In the genomic region with DNA sequence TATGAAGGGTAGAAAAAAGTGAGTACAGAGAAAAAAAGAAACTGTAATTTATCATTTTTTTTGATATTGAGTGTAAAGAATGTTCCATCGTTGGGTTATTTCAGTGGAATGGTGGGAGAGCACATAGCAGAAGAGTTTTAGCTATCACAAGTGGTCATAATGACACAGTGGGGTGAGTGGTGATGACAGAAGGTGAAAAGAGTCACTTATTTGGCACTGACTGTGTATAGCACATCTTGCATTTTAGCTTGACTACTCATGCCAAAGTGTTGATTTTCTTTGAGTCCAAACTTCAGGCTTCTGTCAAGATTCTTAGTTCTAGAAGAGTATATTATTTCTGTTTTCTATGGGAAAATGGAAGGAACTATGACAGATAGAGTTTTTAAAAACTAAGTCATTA, we compare ENCODE assay signal across 27 cellular contexts.
"Had no signal": no experiment of that assay in that cellular context is flagged by ENCODE, and none has a peak within 500 bp of the region (broad histone marks: within the 10 kb centered on the region; RNA-seq: fewer than 3 reads in every experiment).

No MANE protein-coding gene starts in this region.

- H3K27me3 ChIP-seq: ascending aorta, colonic mucosa, dorsolateral prefrontal cortex, neural progenitor cell, right atrium auricular region, spleen, testis, transverse colon had no signal

- H3K27ac ChIP-seq: ascending aorta, colonic mucosa, dorsolateral prefrontal cortex, neural progenitor cell, parathyroid adenoma, psoas muscle, right atrium auricular region, spleen, testis, transverse colon, VCaP had no signal

- H3K4me3 ChIP-seq: ascending aorta, colonic mucosa, dorsolateral prefrontal cortex, neural progenitor cell, psoas muscle, right atrium auricular region, spleen, testis, transverse colon had no signal

- DNase-seq: activated CD4-positive, alpha-beta T cell treated with anti-CD3 and anti-CD28 coated beads for 4 hours; activated CD4-positive, alpha-beta T cell treated with anti-CD3 and anti-CD28 coated beads, Interleukin-2, amount 50 U/mL, for 4 hours; activated CD8-positive, alpha-beta memory T cell treated with anti-CD3 and anti-CD28 coated beads for 24 hours; activated gamma-delta T cell; activated naive CD4-positive, alpha-beta T cell treated with anti-CD3 and anti-CD28 coated beads, Interleukin-2, amount 10 ng/mL, durations not matched to agents 7 days and 5 days; activated naive CD8-positive, alpha-beta T cell treated with anti-CD3 and anti-CD28 coated beads, Interleukin-2, amount 10 ng/mL, durations not matched to agents 7 days and 5 days; activated T-cell treated with anti-CD3 and anti-CD28 coated beads, Interleukin-2, amount 50 U/mL, for 1 hour; central memory CD4-positive, alpha-beta T cell; colonic mucosa; dorsolateral prefrontal cortex; effector memory CD4-positive, alpha-beta T cell; glutamatergic neuron; islet precursor cell; left colon; natural killer cell; occipital lobe; psoas muscle; spleen; stimulated activated CD4-positive, alpha-beta T cell treated with anti-CD3 and anti-CD28 coated beads, Interleukin-2, amount 100 ng/mL, for 48 hours; stimulated activated naive CD8-positive, alpha-beta T cell treated with anti-CD3 and anti-CD28 coated beads, Interleukin-15, Interleukin-2, amounts not matched to agents 100 U/mL and 50 U/mL, for 24 hours; testis; transverse colon had no signal

- H3K36me3 ChIP-seq: ascending aorta, colonic mucosa, neural progenitor cell, right atrium auricular region, spleen, transverse colon had no signal
